13 cellular contexts compared by ENCODE assay signal in the genomic region with DNA sequence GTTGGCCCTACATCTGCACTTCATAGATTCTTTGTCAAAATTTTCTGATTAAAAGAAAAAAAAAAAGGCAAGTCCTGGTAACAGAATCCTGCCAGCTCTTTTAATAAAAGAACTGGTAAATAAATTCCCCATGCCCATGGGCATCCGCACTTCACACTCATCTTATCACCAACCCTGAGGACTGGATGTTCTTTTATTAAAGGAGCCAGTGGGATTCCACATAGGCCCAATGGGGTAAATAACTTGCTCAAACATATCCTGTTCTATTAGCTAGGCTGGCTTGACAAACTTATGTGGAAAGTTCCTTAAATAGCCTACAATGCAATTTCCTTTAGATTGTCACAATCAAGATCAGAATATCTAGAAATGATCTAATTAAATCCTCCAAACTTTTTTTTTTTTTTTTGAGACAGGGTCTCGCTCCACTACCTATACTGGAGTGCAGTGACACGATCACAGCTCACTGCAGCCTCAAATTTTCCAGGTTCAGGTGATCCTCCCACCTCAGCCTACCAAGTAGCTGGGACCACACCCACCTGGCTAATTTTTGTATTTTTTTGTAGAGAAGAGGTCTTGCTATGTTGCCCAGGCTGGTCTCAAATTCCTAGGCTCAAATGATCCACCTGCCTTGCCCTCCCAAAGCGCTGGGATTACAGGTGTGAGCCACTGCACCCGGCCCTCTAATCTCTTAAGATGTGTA.
"Had no signal": no experiment of that assay in that cellular context is flagged by ENCODE, and none has a peak within 500 bp of the region (broad histone marks: within the 10 kb centered on the region; RNA-seq: fewer than 3 reads in every experiment).

No MANE protein-coding gene starts in this region.

- H3K27ac ChIP-seq: epithelial cell of prostate, SK-N-MC had no signal

- DNase-seq: activated CD4-positive, alpha-beta T cell treated with anti-CD3 and anti-CD28 coated beads for 48 hours; activated CD8-positive, alpha-beta memory T cell treated with anti-CD3 and anti-CD28 coated beads for 24 hours; activated naive CD4-positive, alpha-beta T cell treated with Interleukin-2 at 50 U/mL for 16 hours; activated naive CD8-positive, alpha-beta T cell treated with anti-CD3 and anti-CD28 coated beads, Interleukin-2, amount 50 U/mL, for 24 hours; central memory CD4-positive, alpha-beta T cell; effector memory CD4-positive, alpha-beta T cell; mesendoderm; T-cell had no signal

- ATAC-seq: activated naive CD8-positive, alpha-beta T cell treated with anti-CD3 and anti-CD28 coated beads, Interleukin-2, amount 50 U/mL, for 24 hours; T-cell; WTC11 had no signal

- FAIRE-seq: small intestine had no signal

- H3K9me3 ChIP-seq: tibial artery had no signal

- H3K4me3 ChIP-seq: SK-N-MC, tibial artery had no signal

- H3K27me3 ChIP-seq: tibial artery had no signal

- H3K36me3 ChIP-seq: tibial artery had no signal
